ENCODE assay signal across 1 cellular context in the genomic region with DNA sequence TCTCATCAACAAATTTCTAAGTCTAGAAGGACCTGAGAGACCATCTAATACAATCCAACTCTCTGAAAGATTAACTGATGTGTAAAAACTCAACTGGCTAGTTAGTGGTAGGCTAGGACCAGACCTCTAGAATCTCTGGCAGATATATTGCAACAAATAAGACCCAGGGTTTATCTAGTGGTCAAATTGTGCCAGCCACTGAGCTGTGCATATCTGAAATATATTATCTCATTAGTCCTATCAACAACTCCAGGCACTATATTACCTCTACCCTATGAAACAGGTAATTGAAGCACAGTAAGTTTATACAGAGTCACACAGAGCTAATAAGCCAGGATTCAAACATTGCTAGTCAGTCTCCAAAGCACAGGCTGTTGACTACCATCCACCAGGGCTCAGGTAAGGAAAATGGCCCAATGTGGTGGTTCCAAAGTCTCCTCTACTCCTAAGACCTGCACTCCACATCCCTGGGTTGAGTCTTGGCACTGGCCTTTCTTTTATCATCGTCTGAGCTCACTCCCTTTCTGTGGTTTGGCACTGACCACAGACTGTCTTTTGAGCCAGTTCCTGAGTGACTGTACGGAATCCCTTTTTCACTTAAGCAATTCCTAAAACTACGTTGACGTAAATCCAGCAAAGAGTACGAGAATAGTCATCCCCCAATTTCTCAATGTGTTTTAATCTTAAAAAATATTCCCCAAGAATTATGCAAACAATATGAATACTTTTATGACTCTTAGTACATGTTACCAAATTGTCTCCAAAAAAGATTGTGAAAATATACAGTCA.
TF ChIP-seq lines count a peak whose summit lies in the region.

No MANE protein-coding gene starts in this region.

TF ChIP-seq in A549, 52 proteins besides CTCF, POLR2A, EP300 and RAD21 (continued from another document):
- no peak for TF ChIP-seq ELK1 (IDR thresholded peaks at IDR 0.05; ENCODE audit: low read depth, low read length)
- no peak for TF ChIP-seq E2F6 (IDR thresholded peaks at IDR 0.05; ENCODE audit: borderline replicate concordance, low read depth)
- no peak for TF ChIP-seq FOSB (CRISPR knock-in tag; IDR thresholded peaks at IDR 0.05)
- no peak for TF ChIP-seq HEYL (CRISPR knock-in tag; IDR thresholded peaks at IDR 0.05)
- no peak for TF ChIP-seq NR3C1 (IDR thresholded peaks at IDR 0.05)
- TF ChIP-seq, protein P1, sequence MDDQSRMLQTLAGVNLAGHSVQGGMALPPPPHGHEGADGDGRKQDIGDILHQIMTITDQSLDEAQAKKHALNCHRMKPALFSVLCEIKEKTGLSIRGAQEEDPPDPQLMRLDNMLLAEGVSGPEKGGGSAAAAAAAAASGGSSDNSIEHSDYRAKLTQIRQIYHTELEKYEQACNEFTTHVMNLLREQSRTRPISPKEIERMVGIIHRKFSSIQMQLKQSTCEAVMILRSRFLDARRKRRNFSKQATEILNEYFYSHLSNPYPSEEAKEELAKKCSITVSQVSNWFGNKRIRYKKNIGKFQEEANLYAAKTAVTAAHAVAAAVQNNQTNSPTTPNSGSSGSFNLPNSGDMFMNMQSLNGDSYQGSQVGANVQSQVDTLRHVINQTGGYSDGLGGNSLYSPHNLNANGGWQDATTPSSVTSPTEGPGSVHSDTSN (IDR thresholded peaks at IDR 0.05): no peak
- TF ChIP-seq REST (IDR thresholded peaks at IDR 0.05): no peak
- no peak for TF ChIP-seq FOSL2 (IDR thresholded peaks at IDR 0.05)
- TF ChIP-seq FOSL2 (CRISPR knock-in tag; IDR thresholded peaks at IDR 0.05): no peak
- no peak for TF ChIP-seq RCOR1 (IDR thresholded peaks at IDR 0.05; ENCODE audit: low read depth, low read length)
- TF ChIP-seq KDM5A (IDR thresholded peaks at IDR 0.05): no peak
- TF ChIP-seq CBX8 (IDR thresholded peaks at IDR 0.05): no peak
TF ChIP-seq in A549: peak in this region for 0.
